Comparison of ENCODE assay signal across 13 cellular contexts in genomic region chr3:196341142-196341541, GRCh38. TPM values are rescaled to one million over a fixed set of nuclear protein-coding genes. Genes with fewer than 3 reads are reported as not detected.
DNase-seq lines count a peak whose midpoint lies in the region; ATAC-seq and TF ChIP-seq lines count a peak whose summit lies in the region.
"Had no signal": no experiment of that assay in that cellular context is flagged by ENCODE, and none has a peak within 500 bp of the region (broad histone marks: within the 10 kb centered on the region; RNA-seq: fewer than 3 reads in every experiment).

No MANE protein-coding gene starts in this region.

- DNase-seq in EL (peak; percentile 59), MV-4-11 (lab: John Stamatoyannopoulos, UW) (peak; percentile 87), brain microvascular endothelial cell (peak; percentile 72), trophoblast cell (peak; percentile 9 to 19)
- no peak for DNase-seq in effector memory CD4-positive, alpha-beta T cell
- DNase-seq: activated CD4-positive, alpha-beta T cell treated with anti-CD3 and anti-CD28 coated beads for 36 hours; left cardiac atrium; NCI-H1092; NCI-H510A; stimulated activated CD4-positive, alpha-beta T cell treated with anti-CD3 and anti-CD28 coated beads, Interleukin-15, amount 100 ng/mL, for 24 hours had no signal

- no peak overlapping the region for H4K8ac ChIP-seq in trophoblast cell (ENCODE audit: low read depth, low read length)

- peaks cover 1% of the 10 kb centered on the region for H3K79me1 ChIP-seq in trophoblast cell (ENCODE audit: low read length)

- H3K36me3 ChIP-seq in brain microvascular endothelial cell (replicated peaks) (peaks cover 3% of the 10 kb centered on the region), trophoblast cell (ENCODE audit: control insufficient read depth in 1 of 2, insufficient read depth in 2 of 2, low read length in 2 of 2) (peaks cover 0 to 3% of the 10 kb centered on the region in 2 experiments)
- no peaks in the 10 kb centered on the region for H3K36me3 ChIP-seq in effector memory CD4-positive, alpha-beta T cell (ENCODE audit: control insufficient read depth, insufficient read depth, low read length)

- H3K27ac ChIP-seq in brain microvascular endothelial cell (peak overlapping the region; percentile 81), trophoblast cell (ENCODE audit: low read depth, low read length) (no peak overlapping the region)
- no peak overlapping the region for H3K27ac ChIP-seq in effector memory CD4-positive, alpha-beta T cell (ENCODE audit: insufficient read depth, low read length, poor library complexity, severe bottlenecking)

- H3K9me3 ChIP-seq in trophoblast cell (ENCODE audit: insufficient read depth, low read depth, low read length), result no peaks in the 10 kb centered on the region
- H3K9me3 ChIP-seq in effector memory CD4-positive, alpha-beta T cell (ENCODE audit: control insufficient read depth, low read length), result no peaks in the 10 kb centered on the region

- no peak overlapping the region for H3K9ac ChIP-seq in trophoblast cell (ENCODE audit: low read length)

- H2AFZ ChIP-seq in trophoblast cell (ENCODE audit: insufficient read depth, low read length, poor library complexity), result no peak overlapping the region

- H4K91ac ChIP-seq in trophoblast cell (ENCODE audit: low read depth, low read length), result no peak overlapping the region

- H3K4me2 ChIP-seq in trophoblast cell (ENCODE audit: low read length), result no peak overlapping the region

- no peak overlapping the region for H4K12ac ChIP-seq in trophoblast cell (ENCODE audit: low read depth, low read length)

- no peak overlapping the region for H3K23ac ChIP-seq in trophoblast cell (ENCODE audit: low read length)

- no peaks in the 10 kb centered on the region for H3K79me2 ChIP-seq in trophoblast cell (ENCODE audit: control insufficient read depth, insufficient read depth, low read length, poor library complexity)

- H3K27me3 ChIP-seq in brain microvascular endothelial cell (replicated peaks) (no peaks in the 10 kb centered on the region), trophoblast cell (ENCODE audit: insufficient read depth, low read length) (no peaks in the 10 kb centered on the region)
- no peaks in the 10 kb centered on the region for H3K27me3 ChIP-seq in effector memory CD4-positive, alpha-beta T cell (replicated peaks; ENCODE audit: control insufficient read depth, insufficient read depth, low read length, poor library complexity, severe bottlenecking)

- in situ Hi-C loops in brain microvascular endothelial cell (cut with HindIII; ENCODE audit: low pct_ligation_motif_present, low sequenced_read_pairs), result no loop called here

- H3K14ac ChIP-seq in trophoblast cell (ENCODE audit: low read length), result no peak overlapping the region

- no peak overlapping the region for H2BK12ac ChIP-seq in trophoblast cell (ENCODE audit: low read length)

- H2BK5ac ChIP-seq in trophoblast cell (ENCODE audit: low read depth, low read length, poor library complexity), result no peak overlapping the region

- no peak overlapping the region for H2BK120ac ChIP-seq in trophoblast cell (ENCODE audit: insufficient read depth, low read length, poor library complexity)

- no peak overlapping the region for H3K4ac ChIP-seq in trophoblast cell (ENCODE audit: low read depth, low read length)

- no peaks in the 10 kb centered on the region for H3K4me1 ChIP-seq in trophoblast cell (ENCODE audit: control insufficient read depth in 1 of 2, insufficient read depth in 2 of 2, low read length in 2 of 2)
- no peaks in the 10 kb centered on the region for H3K4me1 ChIP-seq in effector memory CD4-positive, alpha-beta T cell (ENCODE audit: control insufficient read depth, insufficient read depth, low read length, poor library complexity, severe bottlenecking)

- ATAC-seq in HG02938 (IDR thresholded peaks at IDR 0.05; ENCODE audit: unreplicated experiment) (no peak), HG02970 (IDR thresholded peaks at IDR 0.05; ENCODE audit: low FRiP score, unreplicated experiment) (no peak), GM21526 (IDR thresholded peaks at IDR 0.05; ENCODE audit: low FRiP score, unreplicated experiment) (no peak)
- ATAC-seq: activated CD4-positive, alpha-beta T cell treated with anti-CD3 and anti-CD28 coated beads for 36 hours had no signal

- H2AK5ac ChIP-seq in trophoblast cell (ENCODE audit: low read length), result no peak overlapping the region

- TF ChIP-seq CTCF in brain microvascular endothelial cell (IDR thresholded peaks at IDR 0.05; ENCODE audit: low read depth, low read length, missing control alignments), result no peak

- WGBS in trophoblast cell (ENCODE audit: extremely low coverage, insufficient coverage, insufficient read length), result no CpG with 5 or more reads among the region's 7 CpGs

- H3K18ac ChIP-seq in trophoblast cell (ENCODE audit: low read length), result no peak overlapping the region

- H3K4me3 ChIP-seq in brain microvascular endothelial cell (ENCODE audit: low read depth, low read length), result no peak overlapping the region
- H3K4me3 ChIP-seq in trophoblast cell (ENCODE audit: low read depth, low read length), result no peak overlapping the region
- H3K4me3 ChIP-seq in effector memory CD4-positive, alpha-beta T cell (ENCODE audit: insufficient read depth, low read depth, low read length, poor library complexity, severe bottlenecking), result no peak overlapping the region

RNA-seq across cellular contexts. Expression of gene TM4SF19, which starts 3.0 kb away (rescaled TPM):
- polyA plus RNA-seq in trophoblast cell (2013), result not detected in 2 replicates

RNA-seq across cellular contexts. Expression of gene DYNLT2B, which starts 23.1 kb away (rescaled TPM):
- polyA plus RNA-seq in trophoblast cell (2013), result 24.6 and 27.0 TPM in 2 replicates

RNA-seq across cellular contexts. Expression of gene PCYT1A, which starts 53.6 kb away (rescaled TPM):
- 43.3 and 45.5 TPM in 2 replicates for polyA plus RNA-seq in trophoblast cell (2013)

Comparison
In these comparisons a context has a peak if more than half of its experiments do, and no peak if none do; other contexts are left out.
1. DNase-seq: peak in EL (single experiment), MV-4-11 (single experiment), brain microvascular endothelial cell (single experiment) and trophoblast cell (2 of 2); none in effector memory CD4-positive, alpha-beta T cell (0 of 3).